ENCODE assay signal across 1 cellular context in genomic region chr5:96080557-96080956, GRCh38.
TF ChIP-seq lines count a peak whose summit lies in the region.

No MANE protein-coding gene starts in this region.

TF ChIP-seq in endothelial cell of umbilical vein, 7 proteins besides CTCF, POLR2A, EP300 and RAD21:
- peak; percentile 60 for TF ChIP-seq GATA2 (IDR thresholded peaks at IDR 0.05; ENCODE audit: insufficient read depth, insufficient read length, low read depth, low read length)
- no peak for TF ChIP-seq MAX (IDR thresholded peaks at IDR 0.05; ENCODE audit: insufficient read depth, insufficient read length)
- TF ChIP-seq FOS (IDR thresholded peaks at IDR 0.05; ENCODE audit: borderline replicate concordance, insufficient read depth, low read length), result peak; percentile 74
- peak; percentile 27 for TF ChIP-seq POLR2AphosphoS5 (IDR thresholded peaks at IDR 0.05; ENCODE audit: insufficient read depth, low read depth, low read length)
